8 cellular contexts compared by ENCODE assay signal in the genomic region with DNA sequence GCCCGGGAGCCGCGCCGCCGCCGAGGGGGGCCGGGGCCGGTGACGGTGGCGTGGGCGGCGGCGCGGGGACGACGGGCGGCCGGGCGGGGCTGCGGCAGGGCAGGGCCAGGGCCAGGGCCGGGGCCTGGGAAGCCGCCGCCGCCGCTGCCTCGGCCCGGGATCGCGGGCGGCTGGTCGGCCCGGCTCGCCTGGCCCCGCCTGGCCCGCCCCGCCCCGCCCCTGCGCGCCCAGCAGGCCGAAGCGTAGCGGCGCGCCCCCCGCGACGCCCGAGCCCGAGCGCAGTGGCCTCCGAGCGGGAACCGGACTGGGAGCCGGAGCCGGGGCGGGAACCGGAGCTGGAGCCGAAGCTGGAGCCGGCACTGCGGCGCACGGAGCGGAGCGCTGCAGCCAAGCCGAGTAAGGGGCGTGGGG. TPM values are rescaled to one million over a fixed set of nuclear protein-coding genes. Genes with fewer than 3 reads are reported as not detected.
DNase-seq lines count a peak whose midpoint lies in the region; ATAC-seq, FAIRE-seq and TF ChIP-seq lines count a peak whose summit lies in the region.

A gene with protein sequence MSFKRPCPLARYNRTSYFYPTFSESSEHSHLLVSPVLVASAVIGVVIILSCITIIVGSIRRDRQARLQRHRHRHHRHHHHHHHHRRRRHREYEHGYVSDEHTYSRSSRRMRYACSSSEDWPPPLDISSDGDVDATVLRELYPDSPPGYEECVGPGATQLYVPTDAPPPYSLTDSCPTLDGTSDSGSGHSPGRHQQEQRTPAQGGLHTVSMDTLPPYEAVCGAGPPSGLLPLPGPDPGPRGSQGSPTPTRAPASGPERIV (plus strand): TSS at position 260 of the 411 bp plus-strand sequence. CDS start 10,382 bp downstream, outside the sequence.

- POLR2A ChIA-PET in SK-N-SH (lab: Yijun Ruan, JAX): no interaction called here
- POLR2A ChIA-PET in activated naive CD8-positive, alpha-beta T cell treated with anti-CD3 and anti-CD28 coated beads, Interleukin-2, amount 10 ng/mL, durations not matched to agents 7 days and 5 days (lab: Charles Lee): no interaction called here

- FAIRE-seq in H54 (lab: Jason Lieb, UNC): no peak

- no peak for TF ChIP-seq RAD21 in SK-N-SH (IDR thresholded peaks at IDR 0.05; ENCODE audit: low read length)

- H3K9me3 ChIP-seq in SK-N-SH (no peaks in the 10 kb centered on the region), iPS-18a (ENCODE audit: control insufficient read depth, low read depth, low read length) (no peaks in the 10 kb centered on the region)

- peaks cover 4% of the 10 kb centered on the region for H3F3A ChIP-seq in SK-N-SH (replicated peaks; ENCODE audit: insufficient read depth)

- H3K27me3 Mint-ChIP-seq in activated naive CD8-positive, alpha-beta T cell treated with anti-CD3 and anti-CD28 coated beads, Interleukin-2, amount 10 ng/mL, durations not matched to agents 7 days and 5 days: peaks cover 84% of the 10 kb centered on the region
- peaks cover 73% of the 10 kb centered on the region for H3K27me3 Mint-ChIP-seq in stimulated activated naive CD8-positive, alpha-beta T cell treated with anti-CD3 and anti-CD28 coated beads, Interleukin-15, Interleukin-2, amounts not matched to agents 100 ng/mL and 50 ng/mL, for 24 hours

- TF ChIP-seq CTCF in SK-N-SH (IDR thresholded peaks at IDR 0.05): no peak

- no peak for TF ChIP-seq POLR2A in H54 (IDR thresholded peaks at IDR 0.05; ENCODE audit: low read depth, low read length)

- no peak within 1 kb of the TSS for H3K27ac Mint-ChIP-seq in activated naive CD8-positive, alpha-beta T cell treated with anti-CD3 and anti-CD28 coated beads, Interleukin-2, amount 10 ng/mL, durations not matched to agents 7 days and 5 days
- H3K27ac Mint-ChIP-seq in stimulated activated naive CD8-positive, alpha-beta T cell treated with anti-CD3 and anti-CD28 coated beads, Interleukin-15, Interleukin-2, amounts not matched to agents 100 ng/mL and 50 ng/mL, for 24 hours: no peak within 1 kb of the TSS

- H3K4me3 Mint-ChIP-seq in activated naive CD8-positive, alpha-beta T cell treated with anti-CD3 and anti-CD28 coated beads, Interleukin-2, amount 10 ng/mL, durations not matched to agents 7 days and 5 days: no peak within 1 kb of the TSS
- H3K4me3 Mint-ChIP-seq in stimulated activated naive CD8-positive, alpha-beta T cell treated with anti-CD3 and anti-CD28 coated beads, Interleukin-15, Interleukin-2, amounts not matched to agents 100 ng/mL and 50 ng/mL, for 24 hours: peak within 1 kb of the TSS; percentile 2

- H3K27ac ChIP-seq in SK-N-SH (ENCODE audit: low read depth in 2 of 2, low read length in 1 of 2): no peak within 1 kb of the TSS
- no peak within 1 kb of the TSS for H3K27ac ChIP-seq in iPS-18a (ENCODE audit: low read length)

- no peaks in the 10 kb centered on the region for H3K79me2 ChIP-seq in SK-N-SH (ENCODE audit: insufficient read depth)

- CTCF ChIA-PET in SK-N-SH (lab: Yijun Ruan, JAX): interaction anchor here (1.2 to 6.3 kb wide), 2 partner anchors 21 to 41 kb away, joined by 3 to 28 read pairs; no protein-coding TSS in a partner anchor

- ATAC-seq in SK-N-SH treated with all-trans-retinoic acid at 6 μM for 48 hours (no peak; the same call in 1 of the 3 replicates), HG02852 (IDR thresholded peaks at IDR 0.05; ENCODE audit: unreplicated experiment) (no peak), HG02970 (IDR thresholded peaks at IDR 0.05; ENCODE audit: low FRiP score, unreplicated experiment) (no peak)
- peak; percentile 40 for ATAC-seq in activated naive CD8-positive, alpha-beta T cell treated with anti-CD3 and anti-CD28 coated beads, Interleukin-2, amount 10 ng/mL, durations not matched to agents 7 days and 5 days (ENCODE audit: low read depth)

- H3K4me1 ChIP-seq in SK-N-SH (ENCODE audit: control insufficient read depth in 1 of 2, insufficient read depth in 2 of 2, low read depth in 1 of 2, low read length in 1 of 2) (peaks cover 0 to 11% of the 10 kb centered on the region in 2 experiments; a peak in 1 of 4 replicates), iPS-18a (ENCODE audit: control insufficient read depth, low read depth, low read length) (peaks cover 6% of the 10 kb centered on the region)

- H3K36me3 Mint-ChIP-seq in activated naive CD8-positive, alpha-beta T cell treated with anti-CD3 and anti-CD28 coated beads, Interleukin-2, amount 10 ng/mL, durations not matched to agents 7 days and 5 days: no peaks in the 10 kb centered on the region
- H3K36me3 Mint-ChIP-seq in stimulated activated naive CD8-positive, alpha-beta T cell treated with anti-CD3 and anti-CD28 coated beads, Interleukin-15, Interleukin-2, amounts not matched to agents 100 ng/mL and 50 ng/mL, for 24 hours (ENCODE audit: low read depth): no peaks in the 10 kb centered on the region

- DNase-seq in SK-N-SH (peak; percentile 86), H54 (ENCODE audit: insufficient read length, low spot score) (no peak)
- DNase-seq in activated naive CD8-positive, alpha-beta T cell treated with anti-CD3 and anti-CD28 coated beads, Interleukin-2, amount 10 ng/mL, durations not matched to agents 7 days and 5 days: no peak

- no peaks in the 10 kb centered on the region for H3K36me3 ChIP-seq in SK-N-SH (replicated peaks in 1 of 2; ENCODE audit: control insufficient read depth in 1 of 2, insufficient read depth in 2 of 2, low read length in 1 of 2)
- H3K36me3 ChIP-seq in iPS-18a (ENCODE audit: control insufficient read depth, low read depth, low read length): no peaks in the 10 kb centered on the region

- H3K4me2 ChIP-seq in SK-N-SH: peak within 1 kb of the TSS; percentile 71

- H3K4me3 ChIP-seq in SK-N-SH (ENCODE audit: low read depth in 2 of 2, low read length in 1 of 2) (peak within 1 kb of the TSS; percentile 40 to 48), iPS-18a (ENCODE audit: low read length) (peak within 1 kb of the TSS; percentile 49)

- no peaks in the 10 kb centered on the region for H3K9me2 ChIP-seq in SK-N-SH

- H4K20me1 ChIP-seq in SK-N-SH (ENCODE audit: insufficient read depth): no peaks in the 10 kb centered on the region

- no peak within 1 kb of the TSS for H2AFZ ChIP-seq in SK-N-SH (ENCODE audit: low read depth)

- TF ChIP-seq EP300 in SK-N-SH (IDR thresholded peaks at IDR 0.05; ENCODE audit: borderline replicate concordance in 1 of 2, low read depth in 1 of 2, low read length in 1 of 2): no peak

- H3K9ac ChIP-seq in SK-N-SH (no peak within 1 kb of the TSS), iPS-18a (ENCODE audit: low read length) (no peak within 1 kb of the TSS)

- WGBS in SK-N-SH (ENCODE audit: low lambda C conversion rate): no CpG with 5 or more reads among the region's 66 CpGs

- no peaks in the 10 kb centered on the region for H3K4me1 Mint-ChIP-seq in activated naive CD8-positive, alpha-beta T cell treated with anti-CD3 and anti-CD28 coated beads, Interleukin-2, amount 10 ng/mL, durations not matched to agents 7 days and 5 days
- H3K4me1 Mint-ChIP-seq in stimulated activated naive CD8-positive, alpha-beta T cell treated with anti-CD3 and anti-CD28 coated beads, Interleukin-15, Interleukin-2, amounts not matched to agents 100 ng/mL and 50 ng/mL, for 24 hours (ENCODE audit: low read depth): no peaks in the 10 kb centered on the region

- H3K27me3 ChIP-seq in SK-N-SH (ENCODE audit: insufficient read depth): peaks cover 48% of the 10 kb centered on the region
- peaks cover 70% of the 10 kb centered on the region for H3K27me3 ChIP-seq in iPS-18a (ENCODE audit: control insufficient read depth, insufficient read depth, low read length)

- H3K9me3 Mint-ChIP-seq in activated naive CD8-positive, alpha-beta T cell treated with anti-CD3 and anti-CD28 coated beads, Interleukin-2, amount 10 ng/mL, durations not matched to agents 7 days and 5 days: no peaks in the 10 kb centered on the region
- no peaks in the 10 kb centered on the region for H3K9me3 Mint-ChIP-seq in stimulated activated naive CD8-positive, alpha-beta T cell treated with anti-CD3 and anti-CD28 coated beads, Interleukin-15, Interleukin-2, amounts not matched to agents 100 ng/mL and 50 ng/mL, for 24 hours

TF ChIP-seq in SK-N-SH, 30 proteins besides CTCF, POLR2A, EP300 and RAD21:
- TF ChIP-seq SMC3 (IDR thresholded peaks at IDR 0.05; ENCODE audit: low read depth, low read length): no peak

TF ChIP-seq in SK-N-SH treated with all-trans-retinoic acid at 6 μM for 48 hours, 23 proteins besides CTCF, POLR2A, EP300 and RAD21 (continues in another document):
- no peak for TF ChIP-seq ZNF70 (CRISPR knock-in tag; IDR thresholded peaks at IDR 0.05)
- TF ChIP-seq TCF4 (CRISPR knock-in tag; IDR thresholded peaks at IDR 0.05; ENCODE audit: borderline replicate concordance): no peak
- TF ChIP-seq ISL1 (CRISPR knock-in tag; IDR thresholded peaks at IDR 0.05): no peak
- TF ChIP-seq, protein P1, sequence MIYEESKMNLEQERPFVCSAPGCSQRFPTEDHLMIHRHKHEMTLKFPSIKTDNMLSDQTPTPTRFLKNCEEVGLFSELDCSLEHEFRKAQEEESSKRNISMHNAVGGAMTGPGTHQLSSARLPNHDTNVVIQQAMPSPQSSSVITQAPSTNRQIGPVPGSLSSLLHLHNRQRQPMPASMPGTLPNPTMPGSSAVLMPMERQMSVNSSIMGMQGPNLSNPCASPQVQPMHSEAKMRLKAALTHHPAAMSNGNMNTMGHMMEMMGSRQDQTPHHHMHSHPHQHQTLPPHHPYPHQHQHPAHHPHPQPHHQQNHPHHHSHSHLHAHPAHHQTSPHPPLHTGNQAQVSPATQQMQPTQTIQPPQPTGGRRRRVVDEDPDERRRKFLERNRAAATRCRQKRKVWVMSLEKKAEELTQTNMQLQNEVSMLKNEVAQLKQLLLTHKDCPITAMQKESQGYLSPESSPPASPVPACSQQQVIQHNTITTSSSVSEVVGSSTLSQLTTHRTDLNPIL (CRISPR knock-in tag; IDR thresholded peaks at IDR 0.05; ENCODE audit: low read depth): no peak
- no peak for TF ChIP-seq PPARA (CRISPR knock-in tag; IDR thresholded peaks at IDR 0.05; ENCODE audit: borderline replicate concordance)
- no peak for TF ChIP-seq CSDC2 (CRISPR knock-in tag; IDR thresholded peaks at IDR 0.05)
- no peak for TF ChIP-seq OSR1 (CRISPR knock-in tag; IDR thresholded peaks at IDR 0.05)

RNA-seq across cellular contexts. Expression of the gene that starts here (rescaled TPM):
- 0.07 TPM in 1 of 2 replicates, not detected in the other for polyA plus RNA-seq in SK-N-SH (2012; rRNA removed)
- 0.08 and 0.15 TPM in 2 replicates for polyA plus RNA-seq in SK-N-SH (2012; cell fraction: cytosol; rRNA removed)
- 0.05 and 0.11 TPM in 2 replicates for polyA plus RNA-seq in SK-N-SH (2012; cell fraction: nucleus; rRNA removed)
- not detected for total RNA-seq in activated naive CD8-positive, alpha-beta T cell treated with anti-CD3 and anti-CD28 coated beads, Interleukin-2, amount 10 ng/mL, durations not matched to agents 7 days and 5 days

Comparison
In these comparisons a context has a peak if more than half of its experiments do, and no peak if none do; other contexts are left out.
1. Peak in DNase-seq, H3K4me3 ChIP-seq and H3K4me2 ChIP-seq in SK-N-SH; RNA of the gene not detected or under 1 TPM.
2. Peak in ATAC-seq in activated naive CD8-positive, alpha-beta T cell treated with anti-CD3 and anti-CD28 coated beads, Interleukin-2, amount 10 ng/mL, durations not matched to agents 7 days and 5 days; RNA of the gene not detected or under 1 TPM.